Comparison of ENCODE assay signal across 8 cellular contexts in genomic region chr10:112471878-112472487, GRCh38. TPM values are rescaled to one million over a fixed set of nuclear protein-coding genes. Genes with fewer than 3 reads are reported as not detected.
DNase-seq lines count a peak whose midpoint lies in the region; ATAC-seq, FAIRE-seq and TF ChIP-seq lines count a peak whose summit lies in the region.

No MANE protein-coding gene starts in this region.

- no peak overlapping the region for H3K4me3 Mint-ChIP-seq in naive thymus-derived CD4-positive, alpha-beta T cell

- H3K9ac ChIP-seq in DND-41 (ENCODE audit: low read depth, low read length), result no peak overlapping the region

- H3K36me3 ChIP-seq in DND-41 (ENCODE audit: insufficient read depth, low read length), result peaks cover 16% of the 10 kb centered on the region; the same call in 1 of the 2 replicates
- peaks cover 0 to 4% (median 0%) of the 10 kb centered on the region in 3 experiments for H3K36me3 ChIP-seq in naive thymus-derived CD4-positive, alpha-beta T cell (ENCODE audit: control insufficient read depth in 2 of 3, insufficient read depth in 3 of 3, low read length in 3 of 3)

- no peaks in the 10 kb centered on the region for H3K4me1 ChIP-seq in DND-41 (ENCODE audit: insufficient read depth, low read length)
- no peaks in the 10 kb centered on the region for H3K4me1 ChIP-seq in naive thymus-derived CD4-positive, alpha-beta T cell (ENCODE audit: control insufficient read depth in 2 of 2, insufficient read depth in 2 of 2, low read length in 2 of 2)

- peaks cover 0 to 14% (median 6%) of the 10 kb centered on the region in 5 donors for H3K36me3 Mint-ChIP-seq in naive thymus-derived CD4-positive, alpha-beta T cell

- H3K4me2 ChIP-seq in DND-41 (ENCODE audit: insufficient read depth, low read length), result no peak overlapping the region

- no peak overlapping the region for H3K27ac ChIP-seq in DND-41 (ENCODE audit: low read length)
- H3K27ac ChIP-seq in naive thymus-derived CD4-positive, alpha-beta T cell (ENCODE audit: low read depth, low read length), result no peak overlapping the region

- H3K4me1 Mint-ChIP-seq in naive thymus-derived CD4-positive, alpha-beta T cell, result peaks cover 4 to 27% (median 11%) of the 10 kb centered on the region in 7 donors

- POLR2A ChIA-PET in naive thymus-derived CD4-positive, alpha-beta T cell (lab: Charles Lee), result interaction anchor here (0.7 to 0.9 kb wide), 2 partner anchors 25 to 288 kb away, joined by 3 to 4 read pairs; partner anchors contain the start of genes GPAM and VTI1A

- ATAC-seq in DND-41 (ENCODE audit: insufficient read depth, low read depth) (peak; percentile 82), GM19452 (IDR thresholded peaks at IDR 0.05; ENCODE audit: unreplicated experiment) (peak; percentile 66)
- peak; percentile 82 for ATAC-seq in naive thymus-derived CD4-positive, alpha-beta T cell

- peak overlapping the region in 2 of 9 donors; percentile 3 to 56 for H3K27ac Mint-ChIP-seq in naive thymus-derived CD4-positive, alpha-beta T cell

- no peaks in the 10 kb centered on the region for H3K79me2 ChIP-seq in DND-41 (ENCODE audit: insufficient read depth, low read length)

- no peak overlapping the region for H3K4me3 ChIP-seq in DND-41 (ENCODE audit: low read depth in 1 of 2, low read length in 2 of 2)
- H3K4me3 ChIP-seq in epithelial cell of esophagus (ENCODE audit: low read length), result no peak overlapping the region
- H3K4me3 ChIP-seq in naive thymus-derived CD4-positive, alpha-beta T cell (ENCODE audit: low read length), result no peak overlapping the region

- no peak for DNase-seq in DND-41
- DNase-seq in HTR-8/SVneo (ENCODE audit: insufficient read length, low spot score), result peak; percentile 31
- peak; percentile 13 to 35 for DNase-seq in SHP77 (lab: John Stamatoyannopoulos, UW)
- peak; percentile 60 for DNase-seq in epithelial cell of esophagus (ENCODE audit: low read depth)
- peak in 6 of 9 donors; percentile 8 to 50 (median 34) for DNase-seq in naive thymus-derived CD4-positive, alpha-beta T cell
- DNase-seq in stimulated activated CD4-positive, alpha-beta T cell treated with anti-CD3 and anti-CD28 coated beads, Interleukin-4, amount 100 ng/mL, for 1 hour, result no peak
- no peak for DNase-seq in OCI-M2 (lab: John Stamatoyannopoulos, UW; ENCODE audit: unreplicated experiment)

- intact Hi-C loops in naive thymus-derived CD4-positive, alpha-beta T cell (cut with micrococcal nuclease), result loop anchor here (2.0 to 10.0 kb wide), 8 partner anchors 25 to 1093 kb away; partner anchors contain the start of genes VTI1A (in 1 of the 2) and ZDHHC6 (in 1 of the 2)

- H3K27me3 Mint-ChIP-seq in naive thymus-derived CD4-positive, alpha-beta T cell, result no peaks in the 10 kb centered on the region

- no peaks in the 10 kb centered on the region for H3K27me3 ChIP-seq in DND-41 (ENCODE audit: insufficient read depth, low read length, poor library complexity)
- no peaks in the 10 kb centered on the region for H3K27me3 ChIP-seq in naive thymus-derived CD4-positive, alpha-beta T cell (ENCODE audit: control insufficient read depth in 2 of 2, insufficient read depth in 2 of 2, low read length in 2 of 2)

- H3K9me3 ChIP-seq in DND-41 (ENCODE audit: insufficient read depth, low read length, severe bottlenecking), result no peaks in the 10 kb centered on the region
- no peaks in the 10 kb centered on the region for H3K9me3 ChIP-seq in naive thymus-derived CD4-positive, alpha-beta T cell (ENCODE audit: control insufficient read depth in 2 of 3, low read length in 3 of 3)

- H4K20me1 ChIP-seq in DND-41 (ENCODE audit: insufficient read depth, low read length), result no peaks in the 10 kb centered on the region; the same call in 1 of the 2 replicates

- H2AFZ ChIP-seq in DND-41 (ENCODE audit: low read depth, low read length), result no peak overlapping the region

- TF ChIP-seq CTCF in DND-41 (IDR thresholded peaks at IDR 0.05; ENCODE audit: borderline replicate concordance, extremely low read depth, low read length, poor library complexity, severe bottlenecking) (peak; percentile 78), epithelial cell of esophagus (IDR thresholded peaks at IDR 0.05; ENCODE audit: insufficient read depth, low read depth, low read length, missing control alignments) (peak; percentile 64)

- H3K9me3 Mint-ChIP-seq in naive thymus-derived CD4-positive, alpha-beta T cell, result no peaks in the 10 kb centered on the region

- CTCF ChIA-PET in naive thymus-derived CD4-positive, alpha-beta T cell (lab: Charles Lee), result interaction anchor here (0.6 to 1.4 kb wide), 14 partner anchors 8 to 357 kb away, joined by 3 to 5 read pairs (median 3); partner anchors contain the start of gene GPAM

- no peak for FAIRE-seq in HTR-8/SVneo (lab: Jason Lieb, UNC)

RNA-seq across cellular contexts. Expression of gene VTI1A, which starts 25.0 kb away (rescaled TPM):
- total RNA-seq in naive thymus-derived CD4-positive, alpha-beta T cell, result 10 to 100 TPM; 40.2 to 56.8 (median 51.4) TPM
- polyA plus RNA-seq in naive thymus-derived CD4-positive, alpha-beta T cell, result 10 to 100 TPM; 21.7 to 27.2 TPM

RNA-seq across cellular contexts. Expression of gene ZDHHC6, which starts 25.3 kb away (rescaled TPM):
- total RNA-seq in naive thymus-derived CD4-positive, alpha-beta T cell, result 10 to 100 TPM; 34.3 to 66.3 (median 50.9) TPM
- 10 to 100 TPM; 29.9 to 32.4 TPM for polyA plus RNA-seq in naive thymus-derived CD4-positive, alpha-beta T cell

Comparison
In these comparisons a context has a peak if more than half of its experiments do, and no peak if none do; other contexts are left out.
1. DNase-seq: peak in HTR-8/SVneo (single experiment), SHP77 (2 of 2), epithelial cell of esophagus (single experiment) and naive thymus-derived CD4-positive, alpha-beta T cell (6 of 9); none in DND-41 (single experiment), stimulated activated CD4-positive, alpha-beta T cell treated with anti-CD3 and anti-CD28 coated beads, Interleukin-4, amount 100 ng/mL, for 1 hour (single experiment) and OCI-M2 (single experiment).
2. Peak in every context shown above with its lines, with median percentiles within 50 percentile points of each other: ATAC-seq.